Comparison of ENCODE assay signal across 16 cellular contexts in genomic region chr7:118648002-118648401, GRCh38.
A peak's percentile ranks its signal among the peaks of the same experiment; 100 is the strongest.
DNase-seq lines count a peak whose midpoint lies in the region; ATAC-seq and TF ChIP-seq lines count a peak whose summit lies in the region.
"Had no signal": no experiment of that assay in that cellular context is flagged by ENCODE, and none has a peak within 500 bp of the region (broad histone marks: within the 10 kb centered on the region; RNA-seq: fewer than 3 reads in every experiment).

No MANE protein-coding gene starts in this region.

- H2BK120ac ChIP-seq in neuronal stem cell (ENCODE audit: low read depth, low read length) = no peak overlapping the region

- H3K4me3 Mint-ChIP-seq in Calu3 (ENCODE audit: low read depth, unreplicated experiment) = no peak overlapping the region

- H4K20me1 ChIP-seq in Loucy (ENCODE audit: insufficient read depth, low read length, poor library complexity, severe bottlenecking) = no peaks in the 10 kb centered on the region
- no peaks in the 10 kb centered on the region for H4K20me1 ChIP-seq in Karpas-422 (ENCODE audit: insufficient read depth, low read depth, low read length)

- H3K79me2 ChIP-seq in Loucy (ENCODE audit: insufficient read depth, low read length) = no peaks in the 10 kb centered on the region
- no peaks in the 10 kb centered on the region for H3K79me2 ChIP-seq in Karpas-422 (ENCODE audit: low read length)

- intact Hi-C loops in Calu3 (cut with micrococcal nuclease; ENCODE audit: unreplicated experiment) = no loop called here

- H3K14ac ChIP-seq in neuronal stem cell (ENCODE audit: low read length) = no peak overlapping the region

- H3K9me3 Mint-ChIP-seq in Calu3 (ENCODE audit: low read depth, unreplicated experiment) = no peaks in the 10 kb centered on the region

- H3K27ac ChIP-seq in neuronal stem cell (replicated peaks; ENCODE audit: low read length) (no peak overlapping the region), Karpas-422 (ENCODE audit: low read length) (no peak overlapping the region)
- H3K27ac ChIP-seq: RWPE1, SJCRH30 had no signal

- H3K23ac ChIP-seq in neuronal stem cell (ENCODE audit: low read depth, low read length, poor library complexity) = no peak overlapping the region

- no peak overlapping the region for H2AK5ac ChIP-seq in neuronal stem cell (ENCODE audit: low read depth, low read length)

- no peak overlapping the region for H3K9ac ChIP-seq in Loucy (ENCODE audit: low read depth, low read length, poor library complexity, severe bottlenecking)
- H3K9ac ChIP-seq in neuronal stem cell (ENCODE audit: low read depth, low read length, poor library complexity) = no peak overlapping the region
- no peak overlapping the region for H3K9ac ChIP-seq in Karpas-422 (ENCODE audit: low read length)

- ATAC-seq in GM18909 (IDR thresholded peaks at IDR 0.05; ENCODE audit: poor library complexity, unreplicated experiment) = no peak

- no peaks in the 10 kb centered on the region for H3K9me3 ChIP-seq in Loucy (ENCODE audit: insufficient read depth, low read depth, low read length)
- no peaks in the 10 kb centered on the region for H3K9me3 ChIP-seq in neuronal stem cell (replicated peaks in 1 of 2; ENCODE audit: control insufficient read depth in 2 of 2, insufficient read depth in 1 of 2, low read depth in 1 of 2, low read length in 2 of 2)
- H3K9me3 ChIP-seq in Karpas-422 (ENCODE audit: low read length) = no peaks in the 10 kb centered on the region
- H3K9me3 ChIP-seq: SJCRH30 had no signal

- H3K4ac ChIP-seq in neuronal stem cell (ENCODE audit: low read length) = no peak overlapping the region

- H3K27me3 Mint-ChIP-seq in Calu3 (ENCODE audit: unreplicated experiment) = no peaks in the 10 kb centered on the region

- no peak overlapping the region for H4K91ac ChIP-seq in neuronal stem cell (ENCODE audit: low read depth, low read length, poor library complexity)

- POLR2A ChIA-PET in GM10248 (lab: Yijun Ruan, JAX) = no interaction called here

- DNase-seq in GM10248 (ENCODE audit: extremely low spot score) = no peak
- peak; percentile 20 for DNase-seq in SK-MEL-5 (ENCODE audit: low read depth, low spot score)
- DNase-seq in neuronal stem cell (ENCODE audit: low spot score) = no peak
- DNase-seq in Calu3 = no peak
- no peak for DNase-seq in Karpas-422
- DNase-seq: C1 segment of cervical spinal cord, H7, NCI-H1092, NCI-H1694, NCI-H2107, NCI-H69, SJCRH30, T1000 had no signal

- no peaks in the 10 kb centered on the region for H3K36me3 Mint-ChIP-seq in Calu3 (ENCODE audit: insufficient read depth, unreplicated experiment)

- BruUV-seq in Calu3 (replicated peaks; lab: Mats Ljungman, UMichigan) = no TSS peak

- no peak overlapping the region for H4K8ac ChIP-seq in neuronal stem cell (ENCODE audit: low read depth, low read length)

- H3K79me1 ChIP-seq in neuronal stem cell (ENCODE audit: low read depth, low read length) = no peaks in the 10 kb centered on the region

- no peaks in the 10 kb centered on the region for H3F3A ChIP-seq in Loucy (ENCODE audit: low read depth)

- H3K18ac ChIP-seq in neuronal stem cell (ENCODE audit: low read length) = no peak overlapping the region

- no CpG with 5 or more reads among the region's 2 CpGs for WGBS in neuronal stem cell (ENCODE audit: extremely low coverage in 2 of 2, insufficient read length in 2 of 2, insufficient replicate concordance in 1 of 2), 2 donors

- no peaks in the 10 kb centered on the region for H3K27me3 ChIP-seq in Loucy (ENCODE audit: insufficient read depth, low read length, poor library complexity, severe bottlenecking)
- no peaks in the 10 kb centered on the region for H3K27me3 ChIP-seq in neuronal stem cell (ENCODE audit: control insufficient read depth in 3 of 3, insufficient read depth in 3 of 3, low read depth in 1 of 3, low read length in 3 of 3)
- H3K27me3 ChIP-seq in Karpas-422 (ENCODE audit: low read length) = no peaks in the 10 kb centered on the region
- H3K27me3 ChIP-seq: SJCRH30 had no signal

- H3K9me2 ChIP-seq in Loucy (replicated peaks; ENCODE audit: low read depth, low read length) (no peaks in the 10 kb centered on the region), Karpas-422 (replicated peaks; ENCODE audit: insufficient read depth, low read length) (no peaks in the 10 kb centered on the region)

- peaks cover 14% of the 10 kb centered on the region for H3K4me1 ChIP-seq in Loucy (ENCODE audit: insufficient read depth, low read length, poor library complexity, severe bottlenecking)
- no peaks in the 10 kb centered on the region for H3K4me1 ChIP-seq in neuronal stem cell (ENCODE audit: control insufficient read depth in 2 of 2, insufficient read depth in 1 of 2, low read depth in 1 of 2, low read length in 2 of 2)
- H3K4me1 ChIP-seq in Karpas-422 (ENCODE audit: low read length) = no peaks in the 10 kb centered on the region
- H3K4me1 ChIP-seq: SJCRH30 had no signal

- H2BK12ac ChIP-seq in neuronal stem cell (ENCODE audit: low read length) = no peak overlapping the region

- TF ChIP-seq CTCF in GM10248 (IDR thresholded peaks at IDR 0.05; ENCODE audit: control extremely low read depth, extremely low read depth, low read depth, missing control alignments) (peak; percentile 21), Loucy (conservative IDR thresholded peaks at IDR 0.05; ENCODE audit: low read length) (peak; percentile 32; the same call in 1 of the 2 replicates), Calu3 (IDR thresholded peaks at IDR 0.05; ENCODE audit: unreplicated experiment) (no peak)

- H3K36me3 ChIP-seq in Loucy (ENCODE audit: insufficient read depth, low read length) = no peaks in the 10 kb centered on the region
- H3K36me3 ChIP-seq in neuronal stem cell (replicated peaks in 1 of 2; ENCODE audit: control insufficient read depth in 2 of 2, insufficient read depth in 2 of 2, low read length in 2 of 2) = no peaks in the 10 kb centered on the region
- H3K36me3 ChIP-seq in Karpas-422 (ENCODE audit: insufficient read depth, low read length) = no peaks in the 10 kb centered on the region
- H3K36me3 ChIP-seq: SJCRH30 had no signal

- H2BK5ac ChIP-seq in neuronal stem cell (ENCODE audit: low read length) = no peak overlapping the region

- CTCF ChIA-PET in GM10248 (lab: Yijun Ruan, JAX) (no interaction called here), Calu3 (lab: Charles Lee) (no interaction called here)

- no peak overlapping the region for H2BK15ac ChIP-seq in neuronal stem cell (ENCODE audit: low read length)

- H3K4me2 ChIP-seq in Loucy (ENCODE audit: low read depth, low read length, poor library complexity, severe bottlenecking) (no peak overlapping the region), neuronal stem cell (ENCODE audit: insufficient read depth, low read length, poor library complexity, severe bottlenecking) (no peak overlapping the region), Karpas-422 (ENCODE audit: low read depth, low read length, poor library complexity, severe bottlenecking) (no peak overlapping the region)

- H3K4me3 ChIP-seq in Loucy (ENCODE audit: low read length, poor library complexity, severe bottlenecking) = no peak overlapping the region
- H3K4me3 ChIP-seq in neuronal stem cell (ENCODE audit: low read length in 2 of 2) = no peak overlapping the region
- H3K4me3 ChIP-seq in Karpas-422 (ENCODE audit: low read length) = no peak overlapping the region
- H3K4me3 ChIP-seq: SJCRH30 had no signal

- no peaks in the 10 kb centered on the region for H3K4me1 Mint-ChIP-seq in Calu3 (ENCODE audit: low read depth, unreplicated experiment)

- H2AFZ ChIP-seq in Loucy (ENCODE audit: low read length) = no peak overlapping the region
- H2AFZ ChIP-seq in neuronal stem cell (ENCODE audit: low read length) = peak overlapping the region; percentile 26
- H2AFZ ChIP-seq in Karpas-422 (ENCODE audit: low read length) = no peak overlapping the region

- in situ Hi-C loops in SK-MEL-5 (cut with HindIII; ENCODE audit: low pct_unique_long_range_greater_than_20kb, low sequenced_read_pairs) = no loop called here

- no peak overlapping the region for H3K27ac Mint-ChIP-seq in Calu3 (ENCODE audit: unreplicated experiment)
